Comparison of ENCODE assay signal across 18 cellular contexts in genomic region chr2:147483911-147484310, GRCh38.
A peak's percentile ranks its signal among the peaks of the same experiment; 100 is the strongest.
DNase-seq lines count a peak whose midpoint lies in the region; ATAC-seq and TF ChIP-seq lines count a peak whose summit lies in the region.
"Had no signal": no experiment of that assay in that cellular context is flagged by ENCODE, and none has a peak within 500 bp of the region (broad histone marks: within the 10 kb centered on the region; RNA-seq: fewer than 3 reads in every experiment).

No MANE protein-coding gene starts in this region.

- H2BK5ac ChIP-seq in mesendoderm (ENCODE audit: low read length) = no peak overlapping the region

- H2BK120ac ChIP-seq in mesendoderm (ENCODE audit: low read depth, low read length) = no peak overlapping the region

- H2BK15ac ChIP-seq in mesendoderm (replicated peaks; ENCODE audit: low read depth) = no peak overlapping the region

- peak; percentile 13 for ATAC-seq in stimulated activated effector memory CD8-positive, alpha-beta T cell treated with anti-CD3 and anti-CD28 coated beads, Interleukin-12 subunit alpha, Interleukin-12 subunit beta, amount 100 ng/mL, for 72 hours
- no peak for ATAC-seq in esophagus mucosa
- no peak for ATAC-seq in left ventricle myocardium superior
- ATAC-seq: A549 had no signal

- no peak overlapping the region for H3K9ac ChIP-seq in mesendoderm (ENCODE audit: low read length)
- H3K9ac ChIP-seq: BLaER1 treated with 17β-estradiol and CSF1 and Interleukin-3, amounts not matched to agents 10 nM and 100 nM had no signal

- H2AK5ac ChIP-seq in mesendoderm (ENCODE audit: low read length) = no peak overlapping the region

- H3K27ac ChIP-seq in C4-2B (peak overlapping the region; percentile 60; the same call in 1 of the 2 replicates), VCaP (peak overlapping the region; percentile 84), mesendoderm (ENCODE audit: low read depth, low read length) (no peak overlapping the region)
- H3K27ac ChIP-seq: 22Rv1, A549 had no signal

- no peak overlapping the region for H3K23ac ChIP-seq in mesendoderm (ENCODE audit: low read length)

- no peaks in the 10 kb centered on the region for H3K79me1 ChIP-seq in mesendoderm (ENCODE audit: low read length)

- no peak for TF ChIP-seq CTCF in C4-2B (conservative IDR thresholded peaks at IDR 0.05)
- no peak for TF ChIP-seq CTCF in VCaP (conservative IDR thresholded peaks at IDR 0.05)

- H3K4me3 ChIP-seq in mesendoderm (ENCODE audit: low read length) = no peak overlapping the region
- H3K4me3 ChIP-seq: A549; BLaER1 treated with 17β-estradiol and CSF1 and Interleukin-3, amounts not matched to agents 10 nM and 100 nM had no signal

- H3K4me3 Mint-ChIP-seq in stimulated activated effector memory CD8-positive, alpha-beta T cell treated with anti-CD3 and anti-CD28 coated beads, Interleukin-12 subunit alpha, Interleukin-12 subunit beta, amount 100 ng/mL, for 72 hours = no peak overlapping the region
- H3K4me3 Mint-ChIP-seq: B cell; CD14-positive monocyte; CD4-positive, alpha-beta memory T cell; CD4-positive, CD25-positive, alpha-beta regulatory T cell; CD8-positive, alpha-beta memory T cell had no signal

- WGBS in mesendoderm (ENCODE audit: extremely low coverage, insufficient coverage, low lambda C conversion rate) = no CpG with 5 or more reads among the region's 3 CpGs

- no peaks in the 10 kb centered on the region for H3K36me3 ChIP-seq in mesendoderm (ENCODE audit: control insufficient read depth, insufficient read depth, low read length)
- H3K36me3 ChIP-seq: BLaER1 treated with 17β-estradiol and CSF1 and Interleukin-3, amounts not matched to agents 10 nM and 100 nM had no signal

- no peak overlapping the region for H3K56ac ChIP-seq in mesendoderm (ENCODE audit: low read length)

- H3K27me3 ChIP-seq in mesendoderm (ENCODE audit: insufficient read depth, low read length, poor library complexity) = no peaks in the 10 kb centered on the region
- H3K27me3 ChIP-seq: BLaER1 treated with 17β-estradiol and CSF1 and Interleukin-3, amounts not matched to agents 10 nM and 100 nM had no signal

- DNase-seq in mesendoderm (no peak), dermis blood vessel endothelial cell (no peak), left ventricle myocardium superior (no peak)
- no peak for DNase-seq in stimulated activated effector memory CD8-positive, alpha-beta T cell treated with anti-CD3 and anti-CD28 coated beads, Interleukin-12 subunit alpha, Interleukin-12 subunit beta, amount 100 ng/mL, for 72 hours (ENCODE audit: low spot score in 2 of 2)
- DNase-seq: AML-193; CD4-positive, alpha-beta memory T cell; CD4-positive, CD25-positive, alpha-beta regulatory T cell; CD8-positive, alpha-beta memory T cell; COR-L47; GF-D8 had no signal

- no peaks in the 10 kb centered on the region for H3K9me3 Mint-ChIP-seq in stimulated activated effector memory CD8-positive, alpha-beta T cell treated with anti-CD3 and anti-CD28 coated beads, Interleukin-12 subunit alpha, Interleukin-12 subunit beta, amount 100 ng/mL, for 72 hours
- H3K9me3 Mint-ChIP-seq: CD4-positive, alpha-beta memory T cell; CD8-positive, alpha-beta memory T cell had no signal

- H3K27ac Mint-ChIP-seq in stimulated activated effector memory CD8-positive, alpha-beta T cell treated with anti-CD3 and anti-CD28 coated beads, Interleukin-12 subunit alpha, Interleukin-12 subunit beta, amount 100 ng/mL, for 72 hours = no peak overlapping the region
- H3K27ac Mint-ChIP-seq: B cell; CD14-positive monocyte; CD4-positive, alpha-beta memory T cell; CD4-positive, CD25-positive, alpha-beta regulatory T cell; CD8-positive, alpha-beta memory T cell had no signal

- no peak overlapping the region for H4K8ac ChIP-seq in mesendoderm (ENCODE audit: low read depth, low read length)

- H3K36me3 Mint-ChIP-seq in stimulated activated effector memory CD8-positive, alpha-beta T cell treated with anti-CD3 and anti-CD28 coated beads, Interleukin-12 subunit alpha, Interleukin-12 subunit beta, amount 100 ng/mL, for 72 hours = no peaks in the 10 kb centered on the region
- H3K36me3 Mint-ChIP-seq: CD14-positive monocyte; CD4-positive, alpha-beta memory T cell; CD4-positive, CD25-positive, alpha-beta regulatory T cell; CD8-positive, alpha-beta memory T cell had no signal

- H3K4me1 ChIP-seq in mesendoderm (ENCODE audit: control insufficient read depth, low read depth, low read length) = peaks cover 26% of the 10 kb centered on the region
- H3K4me1 ChIP-seq: A549 had no signal

- intact Hi-C loops in left ventricle myocardium superior (cut with micrococcal nuclease) = no loop called here

- H3K79me2 ChIP-seq in mesendoderm (ENCODE audit: control insufficient read depth, insufficient read depth, low read length) = no peaks in the 10 kb centered on the region

- no peaks in the 10 kb centered on the region for H3K4me1 Mint-ChIP-seq in stimulated activated effector memory CD8-positive, alpha-beta T cell treated with anti-CD3 and anti-CD28 coated beads, Interleukin-12 subunit alpha, Interleukin-12 subunit beta, amount 100 ng/mL, for 72 hours
- H3K4me1 Mint-ChIP-seq: B cell; CD14-positive monocyte; CD4-positive, CD25-positive, alpha-beta regulatory T cell had no signal

- no peak overlapping the region for H4K5ac ChIP-seq in mesendoderm (ENCODE audit: low read length)

- H3K4me2 ChIP-seq in mesendoderm (ENCODE audit: low read length) = no peak overlapping the region
- H3K4me2 ChIP-seq: A549 had no signal

- peak overlapping the region; percentile 52 for H3K4ac ChIP-seq in mesendoderm (ENCODE audit: low read depth, low read length)

- peak overlapping the region; percentile 75 for H3K18ac ChIP-seq in mesendoderm (ENCODE audit: low read length)
